ENCODE assay signal across 9 cellular contexts in the genomic region with DNA sequence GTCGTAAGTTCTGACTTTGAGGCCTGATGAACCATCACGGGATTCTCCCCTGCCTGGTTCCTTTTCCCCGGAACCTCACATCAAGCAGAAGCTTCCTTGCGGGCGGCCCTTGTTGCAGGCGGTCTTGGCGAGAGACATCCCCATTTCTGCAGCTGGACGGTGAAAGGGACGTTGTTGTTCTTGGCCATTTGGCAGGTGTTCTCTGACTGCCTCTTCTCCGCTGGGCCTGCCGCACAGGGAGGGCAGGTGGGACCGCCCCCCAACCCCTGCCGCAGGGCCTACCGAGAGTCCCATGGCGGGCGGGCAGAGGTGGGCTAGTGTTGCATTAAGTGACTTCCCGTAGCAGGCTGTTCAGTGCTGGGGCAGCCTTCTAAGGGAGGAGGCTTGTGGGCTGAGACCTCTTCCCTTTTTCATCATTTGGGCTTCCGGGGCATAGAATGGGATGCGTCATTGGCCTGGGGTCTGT. TPM values are rescaled to one million over a fixed set of nuclear protein-coding genes. Genes with fewer than 3 reads are reported as not detected.
DNase-seq lines count a peak whose midpoint lies in the region; ATAC-seq and TF ChIP-seq lines count a peak whose summit lies in the region.
"Had no signal": no experiment of that assay in that cellular context is flagged by ENCODE, and none has a peak within 500 bp of the region (broad histone marks: within the 10 kb centered on the region; RNA-seq: fewer than 3 reads in every experiment).

No MANE protein-coding gene starts in this region.

- H3K9me3 ChIP-seq in tibial nerve: no peaks in the 10 kb centered on the region

- no peaks in the 10 kb centered on the region for H3K9me3 Mint-ChIP-seq in activated T-cell treated with anti-CD3 and anti-CD28 coated beads, Interleukin-2, amount 50 U/mL, for 4 hours
- H3K9me3 Mint-ChIP-seq in immature natural killer cell: no peaks in the 10 kb centered on the region

- no peaks in the 10 kb centered on the region for H3K27me3 Mint-ChIP-seq in activated T-cell treated with anti-CD3 and anti-CD28 coated beads, Interleukin-2, amount 50 U/mL, for 4 hours (ENCODE audit: low read depth)
- peaks cover 2 to 8% (median 4%) of the 10 kb centered on the region in 3 donors for H3K27me3 Mint-ChIP-seq in immature natural killer cell (ENCODE audit: low read depth in 3 of 3)

- DNase-seq in activated T-cell treated with anti-CD3 and anti-CD28 coated beads, Interleukin-2, amount 50 U/mL, for 4 hours: no peak
- no peak for DNase-seq in activated T-cell treated with anti-CD3 and anti-CD28 coated beads for 4 hours
- DNase-seq in UCSD-AML1 (lab: John Stamatoyannopoulos, UW; ENCODE audit: unreplicated experiment): peak; percentile 75
- DNase-seq in immature natural killer cell: peak; percentile 56 to 68 (median 63)
- peak in 1 of 2 donors; percentile 48 for DNase-seq in tibial nerve (ENCODE audit: low spot score in 2 of 2)
- no peak for DNase-seq in NCI-H2227 (lab: John Stamatoyannopoulos, UW; ENCODE audit: unreplicated experiment)
- DNase-seq: activated CD4-positive, CD25-positive, alpha-beta regulatory T cell treated with anti-CD3 and anti-CD28 coated beads, Interleukin-2, amount 50 U/mL, for 72 hours had no signal

- 63 to 67% methylated on average over 17 to 19 of the region's 19 CpGs for WGBS in tibial nerve, 2 donors

- H3K4me3 Mint-ChIP-seq in activated T-cell treated with anti-CD3 and anti-CD28 coated beads, Interleukin-2, amount 50 U/mL, for 4 hours: peak overlapping the region; percentile 26
- peak overlapping the region; percentile 77 to 93 (median 86) for H3K4me3 Mint-ChIP-seq in immature natural killer cell

- peak overlapping the region; percentile 87 to 97 (median 94) for H3K27ac Mint-ChIP-seq in immature natural killer cell

- peaks cover 0 to 84% (median 28%) of the 10 kb centered on the region in 4 donors for H3K4me1 ChIP-seq in tibial nerve

- H3K36me3 ChIP-seq in tibial nerve: no peaks in the 10 kb centered on the region

- peak in 1 of 2 donors; percentile 44 for TF ChIP-seq POLR2A in tibial nerve (IDR thresholded peaks at IDR 0.05)

- H3K4me3 ChIP-seq in tibial nerve: peak overlapping the region in 2 of 4 donors; percentile 23 to 36

- H3K27me3 ChIP-seq in tibial nerve: no peaks in the 10 kb centered on the region

- peak; percentile 23 to 33 for ATAC-seq in activated T-cell treated with anti-CD3 and anti-CD28 coated beads, Interleukin-2, amount 50 U/mL, for 4 hours
- no peak for ATAC-seq in HG03342 (IDR thresholded peaks at IDR 0.05; ENCODE audit: unreplicated experiment)
- no peak for ATAC-seq in HG03520 (IDR thresholded peaks at IDR 0.05; ENCODE audit: unreplicated experiment)

- H3K4me1 Mint-ChIP-seq in activated T-cell treated with anti-CD3 and anti-CD28 coated beads, Interleukin-2, amount 50 U/mL, for 4 hours (ENCODE audit: low read depth): peaks cover 20% of the 10 kb centered on the region
- H3K4me1 Mint-ChIP-seq in immature natural killer cell: peaks cover 37 to 38% of the 10 kb centered on the region in 2 donors

- peak overlapping the region; percentile 33 to 86 (median 78) for H3K27ac ChIP-seq in tibial nerve

- TF ChIP-seq EP300 in tibial nerve (IDR thresholded peaks at IDR 0.05): peak in 1 of 2 donors; percentile 65

- TF ChIP-seq CTCF in tibial nerve (IDR thresholded peaks at IDR 0.05): no peak

- no peaks in the 10 kb centered on the region for H3K36me3 Mint-ChIP-seq in activated T-cell treated with anti-CD3 and anti-CD28 coated beads, Interleukin-2, amount 50 U/mL, for 4 hours (ENCODE audit: insufficient read depth)
- H3K36me3 Mint-ChIP-seq in immature natural killer cell: peaks cover 0 to 1% (median 0%) of the 10 kb centered on the region in 3 donors

RNA-seq across cellular contexts. Expression of a gene that starts 26.9 kb away (rescaled TPM):
- total RNA-seq in activated T-cell treated with anti-CD3 and anti-CD28 coated beads, Interleukin-2, amount 50 U/mL, for 4 hours: 10 to 100 TPM; 30.9 to 35.4 (median 33.0) TPM
- 10 to 100 TPM in 1 of 3 donors, 1 to 10 TPM in 2; 3.5 to 23.0 (median 4.1) TPM for polyA plus RNA-seq in immature natural killer cell
- 100 to 1,000 TPM in 1 of 4 donors, 10 to 100 TPM in 3; 18.2 to 299 (median 54.3) TPM for total RNA-seq in tibial nerve

RNA-seq across cellular contexts. Expression of a gene that starts 55.8 kb away (rescaled TPM):
- under 1 TPM; 0.22 to 0.63 (median 0.38) TPM for total RNA-seq in activated T-cell treated with anti-CD3 and anti-CD28 coated beads, Interleukin-2, amount 50 U/mL, for 4 hours
- 1 to 10 TPM in 2 of 3 donors, under 1 TPM in 1; 0.24 to 1.6 (median 1.2) TPM for polyA plus RNA-seq in immature natural killer cell
- 1 to 10 TPM; 1.0 to 5.9 (median 2.6) TPM for total RNA-seq in tibial nerve

Comparison
In these comparisons a context has a peak if more than half of its experiments do, and no peak if none do; other contexts are left out.
1. ATAC-seq: peak in activated T-cell treated with anti-CD3 and anti-CD28 coated beads, Interleukin-2, amount 50 U/mL, for 4 hours (2 of 2); none in HG03342 (single experiment) and HG03520 (single experiment).
2. DNase-seq: peak in UCSD-AML1 (single experiment) and immature natural killer cell (3 of 3); none in activated T-cell treated with anti-CD3 and anti-CD28 coated beads, Interleukin-2, amount 50 U/mL, for 4 hours (single experiment), activated T-cell treated with anti-CD3 and anti-CD28 coated beads for 4 hours (single experiment) and NCI-H2227 (single experiment).